ENCODE assay signal across 8 cellular contexts in the genomic region with DNA sequence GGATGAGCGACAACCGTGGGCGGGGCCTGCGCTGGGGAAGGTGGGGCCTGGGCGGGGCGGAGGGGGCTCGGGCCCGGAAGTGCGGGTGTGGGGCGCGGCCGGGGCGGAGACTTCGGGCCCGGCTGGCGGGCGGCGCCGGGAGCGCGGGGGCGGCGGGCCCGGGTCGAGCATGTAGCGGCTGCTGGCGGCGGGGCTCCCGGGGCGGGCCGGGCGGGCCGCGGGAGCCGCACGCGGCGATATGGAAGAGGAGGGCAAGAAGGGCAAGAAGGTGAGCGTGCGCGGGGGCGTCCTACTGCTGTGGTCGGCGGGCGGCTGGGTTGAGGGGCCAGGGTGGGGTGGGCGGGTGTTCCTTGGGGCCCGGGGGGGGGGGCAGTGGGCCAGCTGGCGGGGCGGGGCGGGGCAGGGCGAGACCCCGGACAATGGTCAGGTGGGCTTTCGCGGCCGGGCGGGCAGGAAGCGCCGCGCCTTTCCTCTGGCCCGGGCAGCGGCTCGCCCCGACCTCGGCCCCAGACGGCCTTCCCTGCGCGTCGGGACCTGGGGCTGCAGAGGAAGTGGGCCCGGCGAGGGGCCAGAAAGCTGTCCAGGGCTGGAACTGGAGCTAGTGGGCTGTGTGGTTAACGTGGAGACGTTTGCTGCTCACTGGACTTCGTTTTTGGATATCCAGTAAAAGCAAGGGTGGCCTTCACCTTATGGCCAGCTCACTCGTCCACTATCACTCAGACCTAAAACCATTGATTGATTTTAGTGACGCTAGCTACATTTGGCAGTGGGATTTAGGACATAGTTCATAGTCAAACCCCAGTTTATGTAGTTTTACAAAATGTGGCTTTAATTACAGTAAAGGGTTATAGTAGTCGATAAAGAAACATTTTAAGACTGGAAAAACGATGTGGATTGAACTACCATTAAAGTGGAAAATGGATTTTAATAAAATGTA. TPM values are rescaled to one million over a fixed set of nuclear protein-coding genes. Genes with fewer than 3 reads are reported as not detected.
DNase-seq lines count a peak whose midpoint lies in the region; ATAC-seq and TF ChIP-seq lines count a peak whose summit lies in the region.

A gene (plus strand): TSS at position 106 of the 937 bp plus-strand sequence. CDS start 133 bp downstream, at position 239.

- H3K4me3 ChIP-seq in SJCRH30, result peak within 1 kb of the TSS; percentile 96
- H3K4me3 ChIP-seq in ectodermal cell (ENCODE audit: insufficient read depth, low read depth, low read length), result peak within 1 kb of the TSS; percentile 90
- H3K4me3 ChIP-seq in lung, result peak within 1 kb of the TSS; percentile 69
- peak within 1 kb of the TSS; percentile 68 for H3K4me3 ChIP-seq in thymus (ENCODE audit: low read length)

- peak; percentile 23 for DNase-seq in NCI-H1105 treated with DMSO at 0.1 percent for 48 hours (lab: John Stamatoyannopoulos, UW)
- DNase-seq in NCI-H1105 (lab: John Stamatoyannopoulos, UW), result no peak
- peak; percentile 67 to 68 for DNase-seq in SJCRH30
- DNase-seq in lung (ENCODE audit: low spot score), result peak; percentile 49
- DNase-seq in stimulated activated CD4-positive, alpha-beta T cell treated with anti-CD3 and anti-CD28 coated beads, Interleukin-12 subunit alpha, Interleukin-12 subunit beta, amount 100 ng/mL, for 4 hours, result no peak

- H3K4me1 ChIP-seq in SJCRH30 (peaks cover 8% of the 10 kb centered on the region), ectodermal cell (ENCODE audit: control insufficient read depth, insufficient read depth, low read length) (peaks cover 9% of the 10 kb centered on the region), lung (ENCODE audit: control insufficient read depth in 2 of 2, insufficient read depth in 2 of 2, low read length in 2 of 2) (peaks cover 0 to 5% of the 10 kb centered on the region in 2 donors), thymus (ENCODE audit: control insufficient read depth, insufficient read depth, low read length) (peaks cover 27% of the 10 kb centered on the region)

- H3K9me3 ChIP-seq in SJCRH30 (replicated peaks) (no peaks in the 10 kb centered on the region), ectodermal cell (ENCODE audit: control insufficient read depth, low read length) (no peaks in the 10 kb centered on the region), lung (ENCODE audit: control insufficient read depth in 2 of 2, insufficient read depth in 1 of 2, low read length in 1 of 2) (no peaks in the 10 kb centered on the region), thymus (ENCODE audit: control insufficient read depth) (no peaks in the 10 kb centered on the region)

- no peak for TF ChIP-seq CTCF in lung (IDR thresholded peaks at IDR 0.05; ENCODE audit: control extremely low read depth, extremely low read depth)

- peak; percentile 7 for ATAC-seq in HG02642 (IDR thresholded peaks at IDR 0.05; ENCODE audit: poor library complexity, unreplicated experiment)
- ATAC-seq in lung (ENCODE audit: insufficient read depth, low FRiP score), result no peak

- WGBS in ectodermal cell, 2 experiments, result 1 to 2% methylated on average over 75 to 77 of the region's 77 CpGs
- 1% methylated on average over 33 to 77 of the region's 77 CpGs for WGBS in lung, 2 donors
- WGBS in thymus, result 1% methylated on average over 77 of the region's 77 CpGs

- H3K36me3 ChIP-seq in SJCRH30, result no peaks in the 10 kb centered on the region; the same call in 1 of the 2 replicates
- no peaks in the 10 kb centered on the region for H3K36me3 ChIP-seq in ectodermal cell (ENCODE audit: control insufficient read depth, insufficient read depth, low read length)
- H3K36me3 ChIP-seq in lung (ENCODE audit: control insufficient read depth in 2 of 2, insufficient read depth in 2 of 2, low read length in 2 of 2), result no peaks in the 10 kb centered on the region
- peaks cover 4% of the 10 kb centered on the region for H3K36me3 ChIP-seq in thymus (ENCODE audit: control insufficient read depth, insufficient read depth)

- no peaks in the 10 kb centered on the region for H3K27me3 ChIP-seq in SJCRH30
- no peaks in the 10 kb centered on the region for H3K27me3 ChIP-seq in ectodermal cell (ENCODE audit: control insufficient read depth, insufficient read depth, low read length, poor library complexity, severe bottlenecking)
- no peaks in the 10 kb centered on the region for H3K27me3 ChIP-seq in lung (ENCODE audit: control insufficient read depth, insufficient read depth)
- H3K27me3 ChIP-seq in thymus (ENCODE audit: control insufficient read depth, insufficient read depth), result no peaks in the 10 kb centered on the region

- peak within 1 kb of the TSS; percentile 65 for H3K27ac ChIP-seq in SJCRH30
- H3K27ac ChIP-seq in ectodermal cell (ENCODE audit: insufficient read depth, low read depth, low read length, poor library complexity, severe bottlenecking), result peak within 1 kb of the TSS; percentile 76
- peak within 1 kb of the TSS; percentile 89 to 90 for H3K27ac ChIP-seq in lung (ENCODE audit: low read depth in 1 of 2, low read length in 1 of 2)
- H3K27ac ChIP-seq in thymus (ENCODE audit: low read depth), result peak within 1 kb of the TSS; percentile 89

RNA-seq across cellular contexts. Expression of the gene that starts here (rescaled TPM):
- 26.2 and 28.3 TPM in 2 replicates for total RNA-seq in SJCRH30 (2014; rRNA removed; shearing (Covaris generic))
- polyA plus RNA-seq in ectodermal cell (2013, experiment 1 of 4), result 45.2 TPM
- polyA plus RNA-seq in ectodermal cell (2013, experiment 2 of 4), result 44.0 TPM
- 40.2 TPM for polyA plus RNA-seq in ectodermal cell (2013, experiment 3 of 4)
- polyA plus RNA-seq in ectodermal cell (2013, experiment 4 of 4), result 43.4 TPM
- 10 to 100 TPM; 21.7 to 46.9 TPM for total RNA-seq in lung
- 10 to 100 TPM; 55.3 to 57.6 TPM for polyA plus RNA-seq in lung
- 114 TPM for polyA plus RNA-seq in thymus

Comparison
In these comparisons a context has a peak if more than half of its experiments do, and no peak if none do; other contexts are left out.
1. DNase-seq: peak in NCI-H1105 treated with DMSO at 0.1 percent for 48 hours (single experiment), SJCRH30 (2 of 2) and lung (single experiment); none in NCI-H1105 (single experiment) and stimulated activated CD4-positive, alpha-beta T cell treated with anti-CD3 and anti-CD28 coated beads, Interleukin-12 subunit alpha, Interleukin-12 subunit beta, amount 100 ng/mL, for 4 hours (single experiment).
2. Peak in every context shown above with its lines, with median percentiles within 50 percentile points of each other: H3K27ac ChIP-seq and H3K4me3 ChIP-seq.